In the genomic region with DNA sequence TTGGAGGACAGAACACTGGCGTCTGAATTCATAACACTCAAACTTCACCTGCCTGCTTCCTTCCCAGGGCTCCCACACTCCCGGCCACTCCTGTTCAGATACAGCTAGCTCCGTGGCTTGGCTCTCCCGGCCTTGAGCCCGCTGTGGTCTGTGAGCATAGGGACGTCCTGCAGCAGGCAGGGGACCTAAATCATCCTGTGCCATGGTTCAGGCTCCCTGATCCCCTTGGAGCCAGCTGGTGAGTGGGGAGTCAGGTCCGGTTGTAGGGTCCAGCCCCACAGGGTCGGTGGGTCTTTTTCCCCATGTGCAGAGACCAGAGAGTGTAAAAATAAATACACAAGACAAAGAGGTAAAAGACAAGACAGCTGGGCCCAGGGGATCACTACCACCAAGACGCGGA, we compare ENCODE assay signal across 17 cellular contexts.
DNase-seq lines count a peak whose midpoint lies in the region; ATAC-seq and TF ChIP-seq lines count a peak whose summit lies in the region.
"Had no signal": no experiment of that assay in that cellular context is flagged by ENCODE, and none has a peak within 500 bp of the region (broad histone marks: within the 10 kb centered on the region; RNA-seq: fewer than 3 reads in every experiment).

No MANE protein-coding gene starts in this region.

- ATAC-seq in HG03025 (IDR thresholded peaks at IDR 0.05; ENCODE audit: low FRiP score, unreplicated experiment) = no peak

- H3K27ac Mint-ChIP-seq in nephron progenitor cell (no peak overlapping the region), type B pancreatic cell (no peak overlapping the region)
- H3K27ac Mint-ChIP-seq: CD4-positive, alpha-beta memory T cell had no signal

- TF ChIP-seq CTCF in dorsolateral prefrontal cortex (IDR thresholded peaks at IDR 0.05 in 54 of 56, conservative IDR thresholded peaks at IDR 0.05 in 2 of 56; ENCODE audit: low read depth in 1 of 56, partially characterized antibody in 56 of 56) = no peak
- TF ChIP-seq CTCF in nephron progenitor cell (IDR thresholded peaks at IDR 0.05) = no peak
- TF ChIP-seq CTCF in type B pancreatic cell (conservative IDR thresholded peaks at IDR 0.05) = no peak

- H3K27ac ChIP-seq in dorsolateral prefrontal cortex = no peak overlapping the region

- H3K27me3 Mint-ChIP-seq in nephron progenitor cell (ENCODE audit: low read depth, poor library complexity) (peaks cover 5% of the 10 kb centered on the region), type B pancreatic cell (no peaks in the 10 kb centered on the region)
- H3K27me3 Mint-ChIP-seq: CD4-positive, alpha-beta memory T cell had no signal

- intact Hi-C loops in dorsolateral prefrontal cortex (cut with DNase I) = no loop called here

- H3K36me3 Mint-ChIP-seq in nephron progenitor cell (ENCODE audit: low read depth) = no peaks in the 10 kb centered on the region
- no peaks in the 10 kb centered on the region for H3K36me3 Mint-ChIP-seq in type B pancreatic cell
- H3K36me3 Mint-ChIP-seq: CD4-positive, alpha-beta memory T cell had no signal

- H3K9me3 Mint-ChIP-seq in nephron progenitor cell (peaks cover 10% of the 10 kb centered on the region), type B pancreatic cell (no peaks in the 10 kb centered on the region)

- H3K36me3 ChIP-seq in H7 (replicated peaks; ENCODE audit: control insufficient read depth, insufficient read depth, low read length) = no peaks in the 10 kb centered on the region

- H3K4me3 Mint-ChIP-seq in nephron progenitor cell (no peak overlapping the region), type B pancreatic cell (no peak overlapping the region)
- H3K4me3 Mint-ChIP-seq: CD4-positive, alpha-beta memory T cell had no signal

- H3K4me3 ChIP-seq in dorsolateral prefrontal cortex (no peak overlapping the region), H7 (ENCODE audit: insufficient read depth, low read depth, low read length) (no peak overlapping the region)
- H3K4me3 ChIP-seq: K562 had no signal

- no peaks in the 10 kb centered on the region for H3K27me3 ChIP-seq in dorsolateral prefrontal cortex
- no peaks in the 10 kb centered on the region for H3K27me3 ChIP-seq in H7 (ENCODE audit: control insufficient read depth, insufficient read depth, low read length)

- peaks cover 5% of the 10 kb centered on the region for H3K4me1 Mint-ChIP-seq in nephron progenitor cell
- no peaks in the 10 kb centered on the region for H3K4me1 Mint-ChIP-seq in type B pancreatic cell (ENCODE audit: unreplicated experiment)
- H3K4me1 Mint-ChIP-seq: CD4-positive, alpha-beta memory T cell had no signal

- DNase-seq in activated gamma-delta T cell treated with Interleukin-2 at 50 U/mL for 16 hours (peak; percentile 0), activated gamma-delta T cell (lab: John Stamatoyannopoulos, UW) (no peak), dorsolateral prefrontal cortex (peak in 6 of 10 donors; percentile 8 to 32 (median 20)), nephron progenitor cell (peak; percentile 0), type B pancreatic cell (ENCODE audit: extremely low spot score, unreplicated experiment) (peak; percentile 60), NCI-H1092 treated with DMSO at 0.1 percent for 48 hours (lab: John Stamatoyannopoulos, UW) (no peak), H7 (no peak)
- DNase-seq: CD4-positive, alpha-beta memory T cell; DMS79; MV-4-11; NCI-H1417 treated with DMSO at 0.1 percent for 48 hours; NCI-H1930; NCI-H446; NCI-H69; SIG-M5 had no signal

Comparison
In these comparisons a context has a peak if more than half of its experiments do, and no peak if none do; other contexts are left out.
1. DNase-seq: peak in activated gamma-delta T cell treated with Interleukin-2 at 50 U/mL for 16 hours (single experiment), dorsolateral prefrontal cortex (6 of 10), nephron progenitor cell (single experiment) and type B pancreatic cell (single experiment); none in activated gamma-delta T cell (single experiment), NCI-H1092 treated with DMSO at 0.1 percent for 48 hours (single experiment) and H7 (single experiment).